ENCODE assay signal across 11 cellular contexts in genomic region chr1:212754193-212754592, GRCh38. TPM values are rescaled to one million over a fixed set of nuclear protein-coding genes. Genes with fewer than 3 reads are reported as not detected.
DNase-seq lines count a peak whose midpoint lies in the region; ATAC-seq and TF ChIP-seq lines count a peak whose summit lies in the region.
"Had no signal": no experiment of that assay in that cellular context is flagged by ENCODE, and none has a peak within 500 bp of the region (broad histone marks: within the 10 kb centered on the region; RNA-seq: fewer than 3 reads in every experiment).

No MANE protein-coding gene starts in this region.

- H3K4me2 ChIP-seq in BLaER1 (peak overlapping the region; percentile 22), PC-3 (ENCODE audit: low read length) (no peak overlapping the region)

- CTCF ChIA-PET in activated CD4-positive, alpha-beta memory T cell treated with anti-CD3 and anti-CD28 coated beads for 36 hours (lab: Charles Lee), result interaction anchor here (0.8 to 3.2 kb wide), 8 partner anchors 16 to 298 kb away, joined by 3 to 14 read pairs (median 3); partner anchors contain the start of gene BATF3
- CTCF ChIA-PET in PC-3 (lab: Charles Lee), result no interaction called here

- H3K9me3 Mint-ChIP-seq in activated CD4-positive, alpha-beta memory T cell treated with anti-CD3 and anti-CD28 coated beads for 36 hours, result no peaks in the 10 kb centered on the region

- no peak for TF ChIP-seq POLR2A in tibial nerve (IDR thresholded peaks at IDR 0.05)

- H3K4me3 ChIP-seq in BLaER1 (no peak overlapping the region), PC-3 (ENCODE audit: low read length) (no peak overlapping the region), tibial nerve (no peak overlapping the region)
- H3K4me3 ChIP-seq: upper lobe of right lung had no signal

- H3K79me2 ChIP-seq in PC-3 (ENCODE audit: low read length), result no peaks in the 10 kb centered on the region

- H3K9ac ChIP-seq in BLaER1 (no peak overlapping the region), PC-3 (ENCODE audit: low read length) (no peak overlapping the region)

- no peak for TF ChIP-seq EP300 in tibial nerve (IDR thresholded peaks at IDR 0.05)

- H3K4me1 ChIP-seq in BLaER1 (peaks cover 30% of the 10 kb centered on the region), PC-3 (ENCODE audit: insufficient read depth, low read length) (no peaks in the 10 kb centered on the region), tibial nerve (peaks cover 0 to 36% (median 7%) of the 10 kb centered on the region in 4 donors)

- no peaks in the 10 kb centered on the region for H3K27me3 ChIP-seq in BLaER1
- no peaks in the 10 kb centered on the region for H3K27me3 ChIP-seq in PC-3 (ENCODE audit: low read length)
- H3K27me3 ChIP-seq in tibial nerve, result no peaks in the 10 kb centered on the region
- H3K27me3 ChIP-seq: upper lobe of right lung had no signal

- peaks cover 6% of the 10 kb centered on the region for H3K36me3 Mint-ChIP-seq in activated CD4-positive, alpha-beta memory T cell treated with anti-CD3 and anti-CD28 coated beads for 36 hours

- peaks cover 25% of the 10 kb centered on the region for H4K20me1 ChIP-seq in BLaER1
- H4K20me1 ChIP-seq in PC-3 (ENCODE audit: low read length), result 0 out of 2 replicates have a peak, but pooled peaks cover 2% of the 10 kb centered on the region

- peaks cover 55% of the 10 kb centered on the region for H3K4me1 Mint-ChIP-seq in activated CD4-positive, alpha-beta memory T cell treated with anti-CD3 and anti-CD28 coated beads for 36 hours (ENCODE audit: low read depth)

- H3K27ac ChIP-seq in BLaER1, result no peak overlapping the region
- no peak overlapping the region for H3K27ac ChIP-seq in PC-3 (ENCODE audit: low read length)
- no peak overlapping the region for H3K27ac ChIP-seq in tibial nerve
- H3K27ac ChIP-seq: upper lobe of right lung had no signal

- ATAC-seq in GM18867 (IDR thresholded peaks at IDR 0.05; ENCODE audit: unreplicated experiment), result peak; percentile 34
- peak; percentile 50 for ATAC-seq in HG03108 (IDR thresholded peaks at IDR 0.05; ENCODE audit: unreplicated experiment)
- no peak for ATAC-seq in GM21360 (IDR thresholded peaks at IDR 0.05; ENCODE audit: unreplicated experiment)
- no peak for ATAC-seq in PC-3
- ATAC-seq: upper lobe of right lung had no signal

- peak overlapping the region; percentile 51 for H3K27ac Mint-ChIP-seq in activated CD4-positive, alpha-beta memory T cell treated with anti-CD3 and anti-CD28 coated beads for 36 hours

- 78 to 81% methylated on average over 8 of the region's 8 CpGs for WGBS in tibial nerve, 2 donors

- H3K27me3 Mint-ChIP-seq in activated CD4-positive, alpha-beta memory T cell treated with anti-CD3 and anti-CD28 coated beads for 36 hours, result no peaks in the 10 kb centered on the region

- DNase-seq in activated CD4-positive, alpha-beta memory T cell treated with anti-CD3 and anti-CD28 coated beads for 36 hours, result peak; percentile 27
- DNase-seq in PC-3 (no peak), tibial nerve (ENCODE audit: low spot score in 2 of 2) (no peak)
- no peak for DNase-seq in activated CD8-positive, alpha-beta memory T cell treated with anti-CD3 and anti-CD28 coated beads for 24 hours
- DNase-seq: Calu3, NCI-H2029 treated with DMSO at 0.1 percent for 48 hours, upper lobe of right lung had no signal

- intact Hi-C loops in activated CD4-positive, alpha-beta memory T cell treated with anti-CD3 and anti-CD28 coated beads for 36 hours (cut with micrococcal nuclease), result no loop called here
- intact Hi-C loops in PC-3 (cut with micrococcal nuclease), result no loop called here

- no peak overlapping the region for H2AFZ ChIP-seq in PC-3 (ENCODE audit: low read length)

- POLR2A ChIA-PET in activated CD4-positive, alpha-beta memory T cell treated with anti-CD3 and anti-CD28 coated beads for 36 hours (lab: Charles Lee), result interaction anchor here (0.6 kb wide), 1 partner anchor 38 kb away, joined by 3 read pairs; no protein-coding TSS in a partner anchor
- POLR2A ChIA-PET in PC-3 (lab: Charles Lee; ENCODE audit: unreplicated experiment), result no interaction called here

- H3F3A ChIP-seq in PC-3 (ENCODE audit: low read length, unreplicated experiment), result no peaks in the 10 kb centered on the region

- H3K4me3 Mint-ChIP-seq in activated CD4-positive, alpha-beta memory T cell treated with anti-CD3 and anti-CD28 coated beads for 36 hours, result peak overlapping the region; percentile 54

- no TSS peak for BruUV-seq in PC-3 (replicated peaks; lab: Mats Ljungman, UMichigan)

- H3K9me3 ChIP-seq in BLaER1, result no peaks in the 10 kb centered on the region
- no peaks in the 10 kb centered on the region for H3K9me3 ChIP-seq in PC-3 (ENCODE audit: low read length)
- no peaks in the 10 kb centered on the region for H3K9me3 ChIP-seq in tibial nerve
- H3K9me3 ChIP-seq: upper lobe of right lung had no signal

- TF ChIP-seq CTCF in PC-3 (conservative IDR thresholded peaks at IDR 0.05; ENCODE audit: low read depth, low read length) (no peak), tibial nerve (IDR thresholded peaks at IDR 0.05) (no peak)

- H3K36me3 ChIP-seq in BLaER1, result peaks cover 21% of the 10 kb centered on the region
- no peaks in the 10 kb centered on the region for H3K36me3 ChIP-seq in PC-3 (ENCODE audit: low read depth, low read length)
- H3K36me3 ChIP-seq in tibial nerve, result peaks cover 0 to 14% (median 0%) of the 10 kb centered on the region in 3 donors
- H3K36me3 ChIP-seq: upper lobe of right lung had no signal

- no peaks in the 10 kb centered on the region for H3K9me2 ChIP-seq in PC-3 (replicated peaks; ENCODE audit: low read length)

RNA-seq across cellular contexts. Expression of gene NSL1, which starts 37.4 kb away (rescaled TPM):
- 10 to 100 TPM; 39.8 to 41.8 TPM for total RNA-seq in activated CD4-positive, alpha-beta memory T cell treated with anti-CD3 and anti-CD28 coated beads for 36 hours
- total RNA-seq in PC-3 (2014; rRNA removed), result 37.3 and 56.1 TPM in 2 replicates
- total RNA-seq in tibial nerve, result 10 to 100 TPM; 28.8 to 44.7 (median 32.6) TPM

RNA-seq across cellular contexts. Expression of gene TATDN3, which starts 37.5 kb away (rescaled TPM):
- total RNA-seq in activated CD4-positive, alpha-beta memory T cell treated with anti-CD3 and anti-CD28 coated beads for 36 hours, result 10 to 100 TPM; 19.2 to 20.7 TPM
- total RNA-seq in PC-3 (2014; rRNA removed) (8.8 and 12.7 TPM in 2 replicates), tibial nerve (10 to 100 TPM in 3 of 4 donors, 1 to 10 TPM in 1; 9.2 to 25.1 (median 13.0) TPM)

RNA-seq across cellular contexts. Expression of gene BATF3, which starts 54.6 kb away (rescaled TPM):
- total RNA-seq in activated CD4-positive, alpha-beta memory T cell treated with anti-CD3 and anti-CD28 coated beads for 36 hours, result 100 to 1,000 TPM; 314 to 320 TPM
- 4.3 and 5.5 TPM in 2 replicates for total RNA-seq in PC-3 (2014; rRNA removed)
- 1 to 10 TPM; 2.2 to 9.0 (median 3.4) TPM for total RNA-seq in tibial nerve

Comparison
In these comparisons a context has a peak if more than half of its experiments do, and no peak if none do; other contexts are left out.
1. ATAC-seq: peak in GM18867 (single experiment) and HG03108 (single experiment); none in GM21360 (single experiment) and PC-3 (single experiment).
2. RNA of gene BATF3, which starts 54.6 kb away (total RNA-seq): 314 to 320 TPM in activated CD4-positive, alpha-beta memory T cell treated with anti-CD3 and anti-CD28 coated beads for 36 hours; 4.3 to 5.5 TPM in PC-3 and 2.2 to 9.0 TPM in tibial nerve; every median in the first group is over 10 times any median in the second.